Comparison of ENCODE assay signal across 9 cellular contexts in the genomic region with DNA sequence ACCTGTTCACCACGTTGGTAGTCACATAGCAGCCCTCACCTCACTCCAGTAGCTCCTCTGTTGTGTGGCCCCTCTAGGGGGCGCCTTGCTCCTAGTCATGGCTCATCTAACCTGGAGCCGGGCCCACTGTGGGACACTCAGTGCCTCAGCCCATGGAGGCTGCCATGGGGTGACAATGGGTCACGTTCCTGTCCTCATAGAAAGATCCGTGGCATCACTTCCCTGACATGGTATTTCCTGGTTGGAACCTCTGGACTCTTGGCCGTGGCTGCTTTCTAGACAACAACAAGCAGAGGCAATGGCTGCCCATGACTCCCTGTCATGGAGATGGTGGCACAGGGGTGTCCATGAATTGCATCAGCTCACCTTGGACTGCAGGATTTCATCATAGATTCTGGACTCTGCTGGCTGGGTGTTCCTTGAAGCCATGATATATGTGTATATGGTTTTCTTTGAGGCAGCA. TPM values are rescaled to one million over a fixed set of nuclear protein-coding genes. Genes with fewer than 3 reads are reported as not detected.
A peak's percentile ranks its signal among the peaks of the same experiment; 100 is the strongest.
DNase-seq lines count a peak whose midpoint lies in the region; ATAC-seq and TF ChIP-seq lines count a peak whose summit lies in the region.
"Had no signal": no experiment of that assay in that cellular context is flagged by ENCODE, and none has a peak within 500 bp of the region (broad histone marks: within the 10 kb centered on the region; RNA-seq: fewer than 3 reads in every experiment).

No MANE protein-coding gene starts in this region.

- TF ChIP-seq CTCF in DND-41 (IDR thresholded peaks at IDR 0.05; ENCODE audit: borderline replicate concordance, extremely low read depth, low read length, poor library complexity, severe bottlenecking) = peak; percentile 53
- TF ChIP-seq CTCF in Peyer's patch (IDR thresholded peaks at IDR 0.05) = peak in 2 of 6 experiments; percentile 15 to 16

- H3K4me3 ChIP-seq in DND-41 (ENCODE audit: low read depth in 1 of 2, low read length in 2 of 2) (no peak overlapping the region), Peyer's patch (no peak overlapping the region)

- no peak overlapping the region for H3K9ac ChIP-seq in DND-41 (ENCODE audit: low read depth, low read length)

- no peaks in the 10 kb centered on the region for H3K79me2 ChIP-seq in DND-41 (ENCODE audit: insufficient read depth, low read length)

- H3K9me3 ChIP-seq in DND-41 (ENCODE audit: insufficient read depth, low read length, severe bottlenecking) = no peaks in the 10 kb centered on the region
- H3K9me3 ChIP-seq in Peyer's patch = no peaks in the 10 kb centered on the region

- ATAC-seq in DND-41 (ENCODE audit: insufficient read depth, low read depth) (peak; percentile 59; the same call in 2 of the 3 replicates), HG03025 (IDR thresholded peaks at IDR 0.05; ENCODE audit: low FRiP score, unreplicated experiment) (no peak), HG02938 (IDR thresholded peaks at IDR 0.05; ENCODE audit: unreplicated experiment) (no peak)

- no peak overlapping the region for H3K4me3 Mint-ChIP-seq in activated T-helper 2 cell treated with anti-CD3 and anti-CD28 coated beads, Interferon-gamma antibody, Interleukin-2, Interleukin-4, amounts not matched to agents 10 μg/mL and 5 μg/mL and 100 μg/mL, durations not matched to agents 14 hours and 24 hours and 36 hours (ENCODE audit: low read depth)

- H3K4me2 ChIP-seq in DND-41 (ENCODE audit: insufficient read depth, low read length) = no peak overlapping the region

- no peak overlapping the region for H2AFZ ChIP-seq in DND-41 (ENCODE audit: low read depth, low read length)

- peaks cover 74% of the 10 kb centered on the region for H3K36me3 Mint-ChIP-seq in activated T-helper 2 cell treated with anti-CD3 and anti-CD28 coated beads, Interferon-gamma antibody, Interleukin-2, Interleukin-4, amounts not matched to agents 10 μg/mL and 5 μg/mL and 100 μg/mL, durations not matched to agents 14 hours and 24 hours and 36 hours (ENCODE audit: low read depth)

- no peaks in the 10 kb centered on the region for H3K27me3 ChIP-seq in DND-41 (ENCODE audit: insufficient read depth, low read length, poor library complexity)
- no peaks in the 10 kb centered on the region for H3K27me3 ChIP-seq in Peyer's patch

- H4K20me1 ChIP-seq in DND-41 (ENCODE audit: insufficient read depth, low read length) = no peaks in the 10 kb centered on the region

- no peak overlapping the region for H3K27ac Mint-ChIP-seq in activated T-helper 2 cell treated with anti-CD3 and anti-CD28 coated beads, Interferon-gamma antibody, Interleukin-2, Interleukin-4, amounts not matched to agents 10 μg/mL and 5 μg/mL and 100 μg/mL, durations not matched to agents 14 hours and 24 hours and 36 hours

- H3K4me1 ChIP-seq in DND-41 (ENCODE audit: insufficient read depth, low read length) (no peaks in the 10 kb centered on the region), Peyer's patch (peaks cover 0 to 10% (median 5%) of the 10 kb centered on the region in 4 donors)

- intact Hi-C loops in activated T-helper 2 cell treated with anti-CD3 and anti-CD28 coated beads, Interferon-gamma antibody, Interleukin-2, Interleukin-4, amounts not matched to agents 10 μg/mL and 5 μg/mL and 100 μg/mL, durations not matched to agents 14 hours and 24 hours and 36 hours (cut with micrococcal nuclease) = loop anchor here (1.0 kb wide), 1 partner anchor 57 kb away; no protein-coding TSS in a partner anchor

- peaks cover 11% of the 10 kb centered on the region for H3K4me1 Mint-ChIP-seq in activated T-helper 2 cell treated with anti-CD3 and anti-CD28 coated beads, Interferon-gamma antibody, Interleukin-2, Interleukin-4, amounts not matched to agents 10 μg/mL and 5 μg/mL and 100 μg/mL, durations not matched to agents 14 hours and 24 hours and 36 hours (ENCODE audit: low read depth)

- H3K27me3 Mint-ChIP-seq in activated T-helper 2 cell treated with anti-CD3 and anti-CD28 coated beads, Interferon-gamma antibody, Interleukin-2, Interleukin-4, amounts not matched to agents 10 μg/mL and 5 μg/mL and 100 μg/mL, durations not matched to agents 14 hours and 24 hours and 36 hours (ENCODE audit: low read depth) = no peaks in the 10 kb centered on the region

- DNase-seq in DND-41 = peak; percentile 36
- peak in 2 of 3 donors; percentile 48 to 63 for DNase-seq in Peyer's patch
- DNase-seq in activated T-helper 2 cell treated with anti-CD3 and anti-CD28 coated beads, Interferon-gamma antibody, Interleukin-2, Interleukin-4, amounts not matched to agents 10 μg/mL and 5 μg/mL and 100 μg/mL, durations not matched to agents 14 hours and 24 hours and 36 hours (ENCODE audit: low spot score) = peak; percentile 37
- peak; percentile 38 to 52 (median 47) for DNase-seq in stimulated activated CD4-positive, alpha-beta T cell treated with anti-CD3 and anti-CD28 coated beads, Interleukin-12 subunit alpha, Interleukin-12 subunit beta, amount 100 ng/mL, for 48 hours (ENCODE audit: low read depth in 2 of 3, low spot score in 1 of 3)
- DNase-seq in NCI-H82 (lab: John Stamatoyannopoulos, UW) = no peak
- no peak for DNase-seq in cerebellar cortex (ENCODE audit: low spot score)

- H3K27ac ChIP-seq in DND-41 (ENCODE audit: low read length) (no peak overlapping the region), Peyer's patch (no peak overlapping the region)
- H3K27ac ChIP-seq: VCaP had no signal

- no peak for TF ChIP-seq POLR2A in Peyer's patch (IDR thresholded peaks at IDR 0.05)

- H3K36me3 ChIP-seq in DND-41 (ENCODE audit: insufficient read depth, low read length) (peaks cover 38% of the 10 kb centered on the region), Peyer's patch (no peaks in the 10 kb centered on the region)

- H3K9me3 Mint-ChIP-seq in activated T-helper 2 cell treated with anti-CD3 and anti-CD28 coated beads, Interferon-gamma antibody, Interleukin-2, Interleukin-4, amounts not matched to agents 10 μg/mL and 5 μg/mL and 100 μg/mL, durations not matched to agents 14 hours and 24 hours and 36 hours = no peaks in the 10 kb centered on the region

RNA-seq across cellular contexts. Expression of gene SLAMF6, which starts 27.5 kb away (rescaled TPM):
- total RNA-seq in Peyer's patch = 10 to 100 TPM in 1 of 4 donors, 1 to 10 TPM in 2, under 1 TPM in 1; 0.57 to 10.7 (median 5.2) TPM
- 11.8 and 13.0 TPM in 2 replicates for total RNA-seq in activated T-helper 2 cell treated with anti-CD3 and anti-CD28 coated beads, Interferon-gamma antibody, Interleukin-2, Interleukin-4, amounts not matched to agents 10 μg/mL and 5 μg/mL and 100 μg/mL, durations not matched to agents 14 hours and 24 hours and 36 hours

RNA-seq across cellular contexts. Expression of gene CD84, which starts 28.7 kb away (rescaled TPM):
- 10 to 100 TPM in 1 of 4 donors, 1 to 10 TPM in 3; 2.7 to 24.8 (median 5.2) TPM for total RNA-seq in Peyer's patch
- total RNA-seq in activated T-helper 2 cell treated with anti-CD3 and anti-CD28 coated beads, Interferon-gamma antibody, Interleukin-2, Interleukin-4, amounts not matched to agents 10 μg/mL and 5 μg/mL and 100 μg/mL, durations not matched to agents 14 hours and 24 hours and 36 hours = 14.1 and 14.9 TPM in 2 replicates

Comparison
In these comparisons a context has a peak if more than half of its experiments do, and no peak if none do; other contexts are left out.
1. DNase-seq: peak in DND-41 (single experiment), Peyer's patch (2 of 3), activated T-helper 2 cell treated with anti-CD3 and anti-CD28 coated beads, Interferon-gamma antibody, Interleukin-2, Interleukin-4, amounts not matched to agents 10 μg/mL and 5 μg/mL and 100 μg/mL, durations not matched to agents 14 hours and 24 hours and 36 hours (single experiment) and stimulated activated CD4-positive, alpha-beta T cell treated with anti-CD3 and anti-CD28 coated beads, Interleukin-12 subunit alpha, Interleukin-12 subunit beta, amount 100 ng/mL, for 48 hours (3 of 3); none in NCI-H82 (single experiment) and cerebellar cortex (single experiment).